In genomic region chr2:157404363-157404762, GRCh38 we compare ENCODE assay signal across 8 cellular contexts. TPM values are rescaled to one million over a fixed set of nuclear protein-coding genes. Genes with fewer than 3 reads are reported as not detected.
A peak's percentile ranks its signal among the peaks of the same experiment; 100 is the strongest.
DNase-seq lines count a peak whose midpoint lies in the region; ATAC-seq lines count a peak whose summit lies in the region.

No MANE protein-coding gene starts in this region.

- peaks cover 33% of the 10 kb centered on the region for H3K9me3 Mint-ChIP-seq in activated CD4-positive, alpha-beta T cell treated with anti-CD3 and anti-CD28 coated beads for 36 hours (ENCODE audit: low read depth)

- peak; percentile 99 for ATAC-seq in HG03175 (IDR thresholded peaks at IDR 0.05; ENCODE audit: unreplicated experiment)
- ATAC-seq in activated CD4-positive, alpha-beta T cell treated with anti-CD3 and anti-CD28 coated beads for 36 hours, result peak; percentile 95

- DNase-seq in NK-92 treated with Interleukin-12 subunit alpha and Interleukin-12 subunit beta, amount 100 ng/mL, for 24 hours (lab: John Stamatoyannopoulos, UW), result peak; percentile 29
- DNase-seq in NK-92 (lab: John Stamatoyannopoulos, UW; ENCODE audit: unreplicated experiment) (no peak), glomerular visceral epithelial cell (ENCODE audit: extremely low spot score) (peak; percentile 67), SKM-1 (lab: John Stamatoyannopoulos, UW; ENCODE audit: unreplicated experiment) (no peak), NCI-H2171 (lab: John Stamatoyannopoulos, UW) (no peak), foreskin melanocyte (no peak)
- peak; percentile 72 for DNase-seq in activated CD4-positive, alpha-beta T cell treated with anti-CD3 and anti-CD28 coated beads for 36 hours

- CTCF ChIA-PET in activated CD4-positive, alpha-beta T cell treated with anti-CD3 and anti-CD28 coated beads for 36 hours (lab: Charles Lee), result interaction anchor here (0.6 to 2.6 kb wide), 22 partner anchors 9 to 1173 kb away, joined by 3 to 20 read pairs (median 4); partner anchors contain the start of gene CYTIP

- peak overlapping the region; percentile 0 for H3K4me3 Mint-ChIP-seq in activated CD4-positive, alpha-beta T cell treated with anti-CD3 and anti-CD28 coated beads for 36 hours

- POLR2A ChIA-PET in activated CD4-positive, alpha-beta T cell treated with anti-CD3 and anti-CD28 coated beads for 36 hours (lab: Charles Lee), result interaction anchor here (0.5 to 1.8 kb wide), 11 partner anchors 9 to 495 kb away, joined by 3 to 26 read pairs (median 6); partner anchors contain the start of gene CYTIP

- peaks cover 75% of the 10 kb centered on the region for H3K4me1 Mint-ChIP-seq in activated CD4-positive, alpha-beta T cell treated with anti-CD3 and anti-CD28 coated beads for 36 hours

- H3K36me3 Mint-ChIP-seq in activated CD4-positive, alpha-beta T cell treated with anti-CD3 and anti-CD28 coated beads for 36 hours (ENCODE audit: low read depth), result peaks cover 55% of the 10 kb centered on the region

- intact Hi-C loops in activated CD4-positive, alpha-beta T cell treated with anti-CD3 and anti-CD28 coated beads for 36 hours (cut with DNase I, micrococcal nuclease), result loop anchor here (1.0 to 2.0 kb wide), 2 partner anchors 40 to 143 kb away; no protein-coding TSS in a partner anchor

- peak overlapping the region; percentile 80 for H3K27ac Mint-ChIP-seq in activated CD4-positive, alpha-beta T cell treated with anti-CD3 and anti-CD28 coated beads for 36 hours

- H3K27me3 Mint-ChIP-seq in activated CD4-positive, alpha-beta T cell treated with anti-CD3 and anti-CD28 coated beads for 36 hours, result no peaks in the 10 kb centered on the region

RNA-seq across cellular contexts. Expression of gene CYTIP, which starts 39.5 kb away (rescaled TPM):
- 100 to 1,000 TPM; 470 to 536 TPM for total RNA-seq in activated CD4-positive, alpha-beta T cell treated with anti-CD3 and anti-CD28 coated beads for 36 hours

Comparison
In these comparisons a context has a peak if more than half of its experiments do, and no peak if none do; other contexts are left out.
1. DNase-seq: peak in NK-92 treated with Interleukin-12 subunit alpha and Interleukin-12 subunit beta, amount 100 ng/mL, for 24 hours (single experiment), activated CD4-positive, alpha-beta T cell treated with anti-CD3 and anti-CD28 coated beads for 36 hours (single experiment) and glomerular visceral epithelial cell (single experiment); none in NK-92 (single experiment), SKM-1 (single experiment), NCI-H2171 (single experiment) and foreskin melanocyte (single experiment).